Comparison of ENCODE assay signal across 35 cellular contexts in the genomic region with DNA sequence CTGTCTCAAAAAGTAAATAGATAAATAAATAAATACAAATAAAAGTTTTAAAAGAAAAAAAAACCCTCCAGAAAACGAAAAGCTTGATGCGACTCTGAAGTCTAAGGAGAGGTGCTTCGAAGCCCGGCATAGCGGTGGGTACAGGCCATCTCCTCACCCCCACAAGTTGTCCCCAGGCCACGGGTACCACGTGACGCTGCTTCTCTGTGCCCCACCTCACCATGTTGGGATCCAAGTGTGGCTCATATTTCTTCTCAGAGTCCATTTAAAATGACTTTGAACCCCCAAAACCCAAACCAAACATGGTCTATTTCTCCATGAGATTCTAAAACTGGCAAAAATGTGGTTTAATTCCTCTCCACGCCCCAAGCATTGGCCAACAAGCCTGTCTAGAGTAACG.
"Had no signal": no experiment of that assay in that cellular context is flagged by ENCODE, and none has a peak within 500 bp of the region (broad histone marks: within the 10 kb centered on the region; RNA-seq: fewer than 3 reads in every experiment).

No MANE protein-coding gene starts in this region.

- H3K4me3 ChIP-seq: MG63 had no signal

- H3K9me3 ChIP-seq: MG63 had no signal

- H3K36me3 ChIP-seq: MG63 had no signal

- DNase-seq: Karpas-422, Kasumi-1, MG63, MM.1S, MV-4-11, NCI-H1048, NCI-H1092, NCI-H1092 treated with DMSO at 0.1 percent for 48 hours, NCI-H1105, NCI-H1105 treated with DMSO at 0.1 percent for 48 hours, NCI-H1417, NCI-H1417 treated with DMSO at 0.1 percent for 48 hours, NCI-H1436, NCI-H1436 treated with DMSO at 0.1 percent for 48 hours, NCI-H146, NCI-H1694, NCI-H1694 treated with DMSO at 0.1 percent for 48 hours, NCI-H187, NCI-H187 treated with DMSO at 0.1 percent for 48 hours, NCI-H1930, NCI-H2029, NCI-H2029 treated with DMSO at 0.1 percent for 48 hours, NCI-H2081, NCI-H2081 treated with DMSO at 0.1 percent for 48 hours, NCI-H2107, NCI-H2171, NCI-H2171 treated with DMSO at 0.1 percent for 48 hours, NCI-H2227 treated with DMSO at 0.1 percent for 48 hours, NCI-H226, NCI-H345, NCI-H446, NCI-H446 treated with DMSO at 0.1 percent for 48 hours, NCI-H510A, NCI-H510A treated with DMSO at 0.1 percent for 48 hours, NCI-H524 had no signal
